8 cellular contexts compared by ENCODE assay signal in the genomic region with DNA sequence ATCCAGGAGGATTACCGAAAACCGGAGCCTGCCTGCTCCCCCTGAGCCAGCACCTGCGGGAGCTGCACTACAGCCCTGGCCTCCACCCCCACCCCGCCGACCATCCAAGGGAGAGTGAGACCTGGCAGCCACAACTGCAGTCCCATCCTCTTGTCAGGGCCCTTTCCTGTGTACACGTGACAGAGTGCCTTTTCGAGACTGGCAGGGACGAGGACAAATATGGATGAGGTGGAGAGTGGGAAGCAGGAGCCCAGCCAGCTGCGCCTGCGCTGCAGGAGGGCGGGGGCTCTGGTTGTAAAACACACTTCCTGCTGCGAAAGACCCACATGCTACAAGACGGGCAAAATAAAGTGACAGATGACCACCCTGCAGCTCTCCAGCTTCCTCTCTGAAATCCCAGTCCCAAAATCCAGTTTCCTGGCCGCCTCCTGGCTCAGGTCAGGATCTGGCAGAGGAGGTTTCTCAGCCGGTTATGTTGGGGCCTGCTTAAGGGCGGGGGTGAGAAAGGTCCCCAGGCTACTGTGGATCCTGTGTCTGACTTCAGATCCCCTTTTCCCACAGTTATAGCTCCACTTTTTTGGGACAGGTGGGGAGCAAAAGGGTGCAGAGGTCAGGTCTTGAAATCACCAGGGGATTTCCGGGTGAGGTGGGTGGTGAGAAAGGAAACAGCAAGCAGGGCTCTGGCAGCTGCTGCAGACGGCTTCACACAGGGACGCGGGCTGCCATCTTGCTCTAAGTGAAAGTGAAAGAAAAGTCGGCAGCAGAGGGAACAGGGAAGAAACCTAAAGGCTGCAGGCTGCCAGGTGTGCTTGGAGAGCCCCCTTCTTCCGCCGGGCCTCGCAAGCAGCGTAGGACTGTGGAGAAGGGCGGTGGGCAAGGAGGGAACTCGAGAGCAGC. TPM values are rescaled to one million over a fixed set of nuclear protein-coding genes. Genes with fewer than 3 reads are reported as not detected.
A peak's percentile ranks its signal among the peaks of the same experiment; 100 is the strongest.
DNase-seq lines count a peak whose midpoint lies in the region; ATAC-seq and TF ChIP-seq lines count a peak whose summit lies in the region.

TAPBPL (plus strand) TSS at position 695 of the 897 bp plus-strand sequence. CDS start 207 bp downstream, outside the sequence.

- H3K36me3 ChIP-seq in HUES48 (ENCODE audit: control insufficient read depth, insufficient read depth, low read length) (no peaks in the 10 kb centered on the region), OCI-LY3 (replicated peaks; ENCODE audit: low read depth, low read length) (peaks cover 13% of the 10 kb centered on the region), muscle layer of colon (ENCODE audit: insufficient read depth, low read length) (peaks cover 34% of the 10 kb centered on the region)

- no peak for TF ChIP-seq CTCF in OCI-LY3 (IDR thresholded peaks at IDR 0.05; ENCODE audit: low read depth, low read length)

- H3K4me3 ChIP-seq in HUES48 (ENCODE audit: low read depth, low read length) (peak within 1 kb of the TSS; percentile 41), OCI-LY3 (ENCODE audit: low read length) (peak within 1 kb of the TSS; percentile 94), muscle layer of colon (ENCODE audit: low read depth in 1 of 2, low read length in 2 of 2) (peak within 1 kb of the TSS; percentile 55 to 97)

- H3K27ac ChIP-seq in HUES48 (ENCODE audit: low read depth, low read length) (peak within 1 kb of the TSS; percentile 92), OCI-LY3 (ENCODE audit: low read length) (peak within 1 kb of the TSS; percentile 87), muscle layer of colon (ENCODE audit: low read depth, low read length) (peak within 1 kb of the TSS; percentile 100)

- no peaks in the 10 kb centered on the region for H3K9me3 ChIP-seq in HUES48 (ENCODE audit: control insufficient read depth, insufficient read depth, low read length)
- no peaks in the 10 kb centered on the region for H3K9me3 ChIP-seq in OCI-LY3 (ENCODE audit: insufficient read depth, low read length)
- H3K9me3 ChIP-seq in muscle layer of colon (ENCODE audit: low read length): no peaks in the 10 kb centered on the region

- H3K4me2 ChIP-seq in OCI-LY3 (ENCODE audit: low read length): peak within 1 kb of the TSS; percentile 100

- H3K4me1 ChIP-seq in HUES48 (ENCODE audit: control insufficient read depth, insufficient read depth, low read length): peaks cover 37% of the 10 kb centered on the region
- peaks cover 24% of the 10 kb centered on the region for H3K4me1 ChIP-seq in OCI-LY3 (ENCODE audit: low read length)
- H3K4me1 ChIP-seq in muscle layer of colon (ENCODE audit: insufficient read depth, low read length): peaks cover 26% of the 10 kb centered on the region

- H3K27me3 ChIP-seq in HUES48 (ENCODE audit: control insufficient read depth, insufficient read depth, low read length) (no peaks in the 10 kb centered on the region), OCI-LY3 (ENCODE audit: low read depth, low read length) (no peaks in the 10 kb centered on the region), muscle layer of colon (ENCODE audit: control insufficient read depth in 1 of 2, insufficient read depth in 2 of 2, low read length in 2 of 2) (no peaks in the 10 kb centered on the region)

- DNase-seq in C1 segment of cervical spinal cord (lab: John Stamatoyannopoulos, UW): peak in 13 of 14 donors; percentile 74 to 93 (median 87)
- DNase-seq in activated T-cell treated with anti-CD3 and anti-CD28 coated beads, Interleukin-2, amount 50 U/mL, for 48 hours: peak; percentile 81 to 86
- DNase-seq in stimulated activated naive CD4-positive, alpha-beta T cell (lab: John Stamatoyannopoulos, UW): peak; percentile 72 to 86 (median 83)

- H2AFZ ChIP-seq in OCI-LY3 (ENCODE audit: low read depth, low read length): peak within 1 kb of the TSS; percentile 72

- H3K9ac ChIP-seq in HUES48 (ENCODE audit: low read depth, low read length) (peak within 1 kb of the TSS; percentile 49), OCI-LY3 (ENCODE audit: low read length) (peak within 1 kb of the TSS; percentile 98), muscle layer of colon (ENCODE audit: low read length) (peak within 1 kb of the TSS; percentile 90)

- H3K79me2 ChIP-seq in OCI-LY3 (ENCODE audit: low read length): peaks cover 22% of the 10 kb centered on the region

- no peaks in the 10 kb centered on the region for H4K20me1 ChIP-seq in OCI-LY3 (ENCODE audit: insufficient read depth, low read length)

- ATAC-seq in GM19395 (IDR thresholded peaks at IDR 0.05; ENCODE audit: unreplicated experiment): peak; percentile 69
- peak; percentile 64 for ATAC-seq in esophagus mucosa

RNA-seq across cellular contexts. Expression of gene TAPBPL, which starts in this region (rescaled TPM):
- total RNA-seq in esophagus mucosa: 11.4 TPM

Comparison
In these comparisons a context has a peak if more than half of its experiments do, and no peak if none do; other contexts are left out.
1. Peak in every context shown above with its lines: DNase-seq, ATAC-seq, H3K4me3 ChIP-seq and H3K27ac ChIP-seq.
2. H3K4me3 ChIP-seq: peak in every context shown above with its lines; median percentile 94 in OCI-LY3; 76 in muscle layer of colon; 41 in HUES48.